In the genomic region with DNA sequence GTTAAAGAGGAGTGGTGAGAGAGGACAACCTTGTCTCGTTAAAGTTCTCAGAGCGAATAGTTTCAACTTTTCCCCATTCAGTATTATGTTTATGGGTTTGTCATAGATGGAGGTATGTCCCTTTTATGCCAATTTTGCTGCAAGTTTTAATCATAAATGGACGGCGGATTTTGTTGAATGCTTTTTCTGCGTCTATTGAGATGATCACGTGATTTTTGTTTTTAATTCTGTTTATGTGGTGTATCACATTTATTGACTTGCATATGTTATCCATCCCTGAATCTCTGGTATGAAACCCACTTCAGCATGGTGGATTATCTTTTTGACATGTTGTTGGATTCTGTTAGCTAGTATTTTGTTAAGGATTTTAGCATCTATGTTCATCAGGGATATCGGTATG, we compare ENCODE assay signal across 7 cellular contexts.
"Had no signal": no experiment of that assay in that cellular context is flagged by ENCODE, and none has a peak within 500 bp of the region (broad histone marks: within the 10 kb centered on the region; RNA-seq: fewer than 3 reads in every experiment).

No MANE protein-coding gene starts in this region.

- H3K27ac ChIP-seq: HL-60, KMS-11 had no signal

- H3K4me3 Mint-ChIP-seq: IgD-negative memory B cell had no signal

- H3K4me1 Mint-ChIP-seq: IgD-negative memory B cell had no signal

- DNase-seq: IMR-90, KBM-7, KG1 had no signal

- H3K36me3 Mint-ChIP-seq: IgD-negative memory B cell had no signal

- FAIRE-seq: HTR-8/SVneo had no signal

- H3K9ac ChIP-seq: KMS-11 had no signal

- H3K27me3 Mint-ChIP-seq: IgD-negative memory B cell had no signal

- H3K27ac Mint-ChIP-seq: IgD-negative memory B cell had no signal
